25 cellular contexts compared by ENCODE assay signal in the genomic region with DNA sequence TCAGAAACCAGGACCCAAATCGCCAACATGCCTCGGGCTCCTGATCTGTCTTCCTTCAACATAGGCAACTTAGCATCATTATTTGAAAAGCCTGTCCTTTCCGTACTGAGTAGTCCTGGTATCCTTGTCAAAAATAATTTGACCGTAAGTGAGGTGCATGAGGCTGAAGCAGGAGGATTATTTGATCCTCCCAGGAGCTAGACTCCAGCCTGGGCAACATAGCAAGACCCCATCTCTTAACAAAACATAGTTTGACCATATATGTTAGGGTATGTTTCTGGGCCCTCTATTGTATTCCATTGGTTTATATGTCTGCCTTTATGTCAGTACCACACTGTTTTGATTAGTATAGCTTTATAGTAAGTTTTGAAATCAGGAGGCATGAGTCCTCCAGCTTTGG.
DNase-seq lines count a peak whose midpoint lies in the region; ATAC-seq, FAIRE-seq and TF ChIP-seq lines count a peak whose summit lies in the region.
"Had no signal": no experiment of that assay in that cellular context is flagged by ENCODE, and none has a peak within 500 bp of the region (broad histone marks: within the 10 kb centered on the region; RNA-seq: fewer than 3 reads in every experiment).

No MANE protein-coding gene starts in this region.

- BruUV-seq in MCF 10A (replicated peaks; lab: Mats Ljungman, UMichigan) (no TSS peak), endothelial cell of umbilical vein (replicated peaks; lab: Mats Ljungman, UMichigan) (no TSS peak)

- H4K20me1 ChIP-seq in endothelial cell of umbilical vein (replicated peaks; ENCODE audit: control insufficient read depth, extremely low read depth, insufficient read depth, low read length) = no peaks in the 10 kb centered on the region

- 94 to 97% methylated on average over 4 of the region's 4 CpGs for WGBS in thyroid gland, 2 donors

- intact Hi-C loops in MCF 10A (cut with micrococcal nuclease) (loop anchor here (10.0 kb wide), 1 partner anchor 93 kb away; no protein-coding TSS in a partner anchor), breast epithelium (cut with DNase I; ENCODE audit: low total_unique reads) (no loop called here), endothelial cell of umbilical vein (cut with micrococcal nuclease) (loop anchor here (1.0 kb wide), 2 partner anchors 60 to 89 kb away; no protein-coding TSS in a partner anchor), thyroid gland (cut with DNase I) (loop anchor here (5.0 kb wide), 1 partner anchor 85 kb away; no protein-coding TSS in a partner anchor)

- peaks cover 10% of the 10 kb centered on the region for H3K36me3 Mint-ChIP-seq in MCF 10A (ENCODE audit: insufficient read depth, unreplicated experiment)
- no peaks in the 10 kb centered on the region for H3K36me3 Mint-ChIP-seq in osteocyte (ENCODE audit: unreplicated experiment)
- no peaks in the 10 kb centered on the region for H3K36me3 Mint-ChIP-seq in activated T-cell treated with anti-CD3 and anti-CD28 coated beads, Interleukin-2, amount 50 U/mL, for 72 hours (ENCODE audit: insufficient read depth in 2 of 2)
- H3K36me3 Mint-ChIP-seq: natural killer cell treated with Interleukin-12 subunit alpha and Interleukin-12 subunit beta and Interleukin-15 and Interleukin-18, amount 100 ng/mL, for 72 hours; type B pancreatic cell had no signal

- peaks cover 19% of the 10 kb centered on the region for H3K4me1 Mint-ChIP-seq in MCF 10A (ENCODE audit: insufficient read depth, unreplicated experiment)
- peaks cover 31% of the 10 kb centered on the region for H3K4me1 Mint-ChIP-seq in osteocyte (ENCODE audit: unreplicated experiment)
- H3K4me1 Mint-ChIP-seq in activated T-cell treated with anti-CD3 and anti-CD28 coated beads, Interleukin-2, amount 50 U/mL, for 72 hours (ENCODE audit: low read depth) = peaks cover 6% of the 10 kb centered on the region

- H3K4me3 ChIP-seq in breast epithelium (no peak overlapping the region), endothelial cell of umbilical vein (replicated peaks in 1 of 3; ENCODE audit: insufficient read depth in 1 of 3, low read depth in 1 of 3, low read length in 3 of 3) (no peak overlapping the region), thyroid gland (replicated peaks in 1 of 3) (no peak overlapping the region)
- H3K4me3 ChIP-seq: HAP-1, lower lobe of right lung, SJSA1 had no signal

- no peak for DNase-seq in MCF 10A (ENCODE audit: unreplicated experiment)
- DNase-seq in breast epithelium (ENCODE audit: low spot score in 2 of 2) = no peak
- DNase-seq in endothelial cell of umbilical vein (ENCODE audit: low read depth, low spot score) = no peak
- DNase-seq in osteocyte (ENCODE audit: extremely low spot score, unreplicated experiment) = no peak
- DNase-seq in thyroid gland = no peak
- DNase-seq in NCI-H2081 (lab: John Stamatoyannopoulos, UW) = no peak
- no peak for DNase-seq in activated T-cell treated with anti-CD3 and anti-CD28 coated beads, Interleukin-2, amount 50 U/mL, for 72 hours
- DNase-seq: activated naive CD4-positive, alpha-beta T cell treated with Interleukin-2 at 50 U/mL for 16 hours; brain microvascular endothelial cell; CD4-positive, alpha-beta T cell; DMS79; effector memory CD4-positive, alpha-beta T cell; lower lobe of right lung; NCI-H1694; NCI-H510A; retina; stimulated activated CD4-positive, alpha-beta T cell treated with anti-CD3 and anti-CD28 coated beads, Interleukin-2, amount 100 ng/mL, for 48 hours had no signal

- TF ChIP-seq CTCF in MCF 10A (IDR thresholded peaks at IDR 0.05; ENCODE audit: unreplicated experiment) = no peak
- no peak for TF ChIP-seq CTCF in breast epithelium (IDR thresholded peaks at IDR 0.05)
- no peak for TF ChIP-seq CTCF in endothelial cell of umbilical vein (IDR thresholded peaks at IDR 0.05; ENCODE audit: extremely low read depth in 1 of 2, insufficient read depth in 1 of 2, low read depth in 1 of 2, low read length in 2 of 2)
- TF ChIP-seq CTCF in osteocyte (IDR thresholded peaks at IDR 0.05) = no peak
- TF ChIP-seq CTCF in thyroid gland (IDR thresholded peaks at IDR 0.05) = no peak

- dilution Hi-C loops in endothelial cell of umbilical vein (cut with MboI; ENCODE audit: extremely low pct_ligation_motif_present, low sequenced_read_pairs) = no loop called here

- ATAC-seq in GM19023 (IDR thresholded peaks at IDR 0.05; ENCODE audit: unreplicated experiment) = no peak
- ATAC-seq in activated T-cell treated with anti-CD3 and anti-CD28 coated beads, Interleukin-2, amount 50 U/mL, for 72 hours (replicated peaks in 1 of 2) = no peak
- ATAC-seq: lower lobe of right lung; natural killer cell treated with Interleukin-12 subunit alpha and Interleukin-12 subunit beta and Interleukin-15 and Interleukin-18, amount 100 ng/mL, for 72 hours had no signal

- H3K4me3 Mint-ChIP-seq in MCF 10A (ENCODE audit: unreplicated experiment) (no peak overlapping the region), osteocyte (ENCODE audit: unreplicated experiment) (no peak overlapping the region)
- no peak overlapping the region for H3K4me3 Mint-ChIP-seq in activated T-cell treated with anti-CD3 and anti-CD28 coated beads, Interleukin-2, amount 50 U/mL, for 72 hours
- H3K4me3 Mint-ChIP-seq: CD4-positive, alpha-beta T cell; natural killer cell treated with Interleukin-12 subunit alpha and Interleukin-12 subunit beta and Interleukin-15 and Interleukin-18, amount 100 ng/mL, for 72 hours; type B pancreatic cell had no signal

- H3K4me1 ChIP-seq in breast epithelium (peaks cover 10 to 15% of the 10 kb centered on the region in 2 donors), endothelial cell of umbilical vein (ENCODE audit: control insufficient read depth, extremely low read depth, insufficient read depth, low read length) (peaks cover 20% of the 10 kb centered on the region), thyroid gland (peaks cover 28 to 30% of the 10 kb centered on the region in 2 donors)
- H3K4me1 ChIP-seq: HAP-1 had no signal

- TF ChIP-seq POLR2A in breast epithelium (IDR thresholded peaks at IDR 0.05) = no peak
- no peak for TF ChIP-seq POLR2A in endothelial cell of umbilical vein (IDR thresholded peaks at IDR 0.05; ENCODE audit: low read depth, low read length)
- TF ChIP-seq POLR2A in thyroid gland (IDR thresholded peaks at IDR 0.05) = no peak

- no peaks in the 10 kb centered on the region for H3K9me1 ChIP-seq in endothelial cell of umbilical vein (replicated peaks; ENCODE audit: control insufficient read depth, extremely low read depth, insufficient read depth, low read length)

- POLR2A ChIA-PET in MCF 10A (lab: Yijun Ruan, JAX) (interaction anchor here (1.3 kb wide), 1 partner anchor 13 kb away, joined by 4 read pairs; no protein-coding TSS in a partner anchor), endothelial cell of umbilical vein (lab: Charles Lee) (interaction anchor here (0.6 kb wide), 1 partner anchor 19 kb away, joined by 6 read pairs; no protein-coding TSS in a partner anchor)

- no peak overlapping the region for H3K4me2 ChIP-seq in endothelial cell of umbilical vein (ENCODE audit: insufficient read depth, low read length)

- H3K27me3 Mint-ChIP-seq in MCF 10A (ENCODE audit: insufficient read depth, unreplicated experiment) (no peaks in the 10 kb centered on the region), osteocyte (ENCODE audit: unreplicated experiment) (no peaks in the 10 kb centered on the region)
- no peaks in the 10 kb centered on the region for H3K27me3 Mint-ChIP-seq in activated T-cell treated with anti-CD3 and anti-CD28 coated beads, Interleukin-2, amount 50 U/mL, for 72 hours (ENCODE audit: low read depth)
- H3K27me3 Mint-ChIP-seq: CD4-positive, alpha-beta T cell; natural killer cell treated with Interleukin-12 subunit alpha and Interleukin-12 subunit beta and Interleukin-15 and Interleukin-18, amount 100 ng/mL, for 72 hours; type B pancreatic cell had no signal

- H3K27ac ChIP-seq in breast epithelium (no peak overlapping the region), endothelial cell of umbilical vein (ENCODE audit: insufficient read depth, low read depth, low read length) (peak overlapping the region; percentile 69), thyroid gland (peak overlapping the region; percentile 62 to 77 (median 70))
- H3K27ac ChIP-seq: SJSA1 had no signal

- CTCF ChIA-PET in MCF 10A (lab: Yijun Ruan, JAX) (interaction anchor here (1.0 to 3.9 kb wide), 3 partner anchors 33 to 164 kb away, joined by 3 to 18 read pairs (median 4); no protein-coding TSS in a partner anchor), endothelial cell of umbilical vein (lab: Charles Lee) (interaction anchor here (1.4 to 4.4 kb wide), 5 partner anchors 9 to 163 kb away, joined by 5 to 44 read pairs (median 10); no protein-coding TSS in a partner anchor)

- H3K27me3 ChIP-seq in breast epithelium (no peaks in the 10 kb centered on the region), endothelial cell of umbilical vein (ENCODE audit: control insufficient read depth in 2 of 2, insufficient read depth in 2 of 2, low read length in 2 of 2) (no peaks in the 10 kb centered on the region), thyroid gland (no peaks in the 10 kb centered on the region)
- H3K27me3 ChIP-seq: brain microvascular endothelial cell, SJSA1 had no signal

- no peaks in the 10 kb centered on the region for H3K9me3 ChIP-seq in breast epithelium
- no peaks in the 10 kb centered on the region for H3K9me3 ChIP-seq in endothelial cell of umbilical vein (replicated peaks; ENCODE audit: control insufficient read depth, insufficient read depth, low read length)
- H3K9me3 ChIP-seq in thyroid gland = no peaks in the 10 kb centered on the region
- H3K9me3 ChIP-seq: HAP-1, lower lobe of right lung, SJSA1 had no signal

- FAIRE-seq in endothelial cell of umbilical vein (lab: Jason Lieb, UNC) = no peak
- FAIRE-seq: A204.1, GM18507, HTR-8/SVneo had no signal

- H3K27ac Mint-ChIP-seq in MCF 10A (ENCODE audit: low read depth, unreplicated experiment) = peak overlapping the region; percentile 11
- peak overlapping the region; percentile 92 for H3K27ac Mint-ChIP-seq in osteocyte (ENCODE audit: unreplicated experiment)
- H3K27ac Mint-ChIP-seq in activated T-cell treated with anti-CD3 and anti-CD28 coated beads, Interleukin-2, amount 50 U/mL, for 72 hours = no peak overlapping the region
- H3K27ac Mint-ChIP-seq: CD4-positive, alpha-beta T cell; natural killer cell treated with Interleukin-12 subunit alpha and Interleukin-12 subunit beta and Interleukin-15 and Interleukin-18, amount 100 ng/mL, for 72 hours had no signal

- H3K9ac ChIP-seq in endothelial cell of umbilical vein (replicated peaks; ENCODE audit: extremely low read depth, insufficient read depth, low read length) = no peak overlapping the region

- no peak overlapping the region for H2AFZ ChIP-seq in endothelial cell of umbilical vein (ENCODE audit: low read depth, low read length)

- peaks cover 49% of the 10 kb centered on the region for H3K79me2 ChIP-seq in endothelial cell of umbilical vein (ENCODE audit: control insufficient read depth, insufficient read depth, low read length)

- H3K9me3 Mint-ChIP-seq in MCF 10A (ENCODE audit: unreplicated experiment) (no peaks in the 10 kb centered on the region), osteocyte (ENCODE audit: unreplicated experiment) (no peaks in the 10 kb centered on the region)
- H3K9me3 Mint-ChIP-seq in activated T-cell treated with anti-CD3 and anti-CD28 coated beads, Interleukin-2, amount 50 U/mL, for 72 hours = no peaks in the 10 kb centered on the region
- H3K9me3 Mint-ChIP-seq: CD4-positive, alpha-beta T cell; natural killer cell treated with Interleukin-12 subunit alpha and Interleukin-12 subunit beta and Interleukin-15 and Interleukin-18, amount 100 ng/mL, for 72 hours; type B pancreatic cell had no signal

- H3K36me3 ChIP-seq in breast epithelium = no peaks in the 10 kb centered on the region
- H3K36me3 ChIP-seq in endothelial cell of umbilical vein (ENCODE audit: control insufficient read depth in 2 of 2, extremely low read depth in 1 of 2, insufficient read depth in 2 of 2, low read length in 2 of 2) = no peaks in the 10 kb centered on the region
- no peaks in the 10 kb centered on the region for H3K36me3 ChIP-seq in thyroid gland
- H3K36me3 ChIP-seq: brain microvascular endothelial cell, lower lobe of right lung had no signal

Comparison
In these comparisons a context has a peak if more than half of its experiments do, and no peak if none do; other contexts are left out.
1. H3K27ac ChIP-seq: peak in endothelial cell of umbilical vein (single experiment) and thyroid gland (3 of 3); none in breast epithelium (0 of 2).